ENCODE assay signal across 13 cellular contexts in the genomic region with DNA sequence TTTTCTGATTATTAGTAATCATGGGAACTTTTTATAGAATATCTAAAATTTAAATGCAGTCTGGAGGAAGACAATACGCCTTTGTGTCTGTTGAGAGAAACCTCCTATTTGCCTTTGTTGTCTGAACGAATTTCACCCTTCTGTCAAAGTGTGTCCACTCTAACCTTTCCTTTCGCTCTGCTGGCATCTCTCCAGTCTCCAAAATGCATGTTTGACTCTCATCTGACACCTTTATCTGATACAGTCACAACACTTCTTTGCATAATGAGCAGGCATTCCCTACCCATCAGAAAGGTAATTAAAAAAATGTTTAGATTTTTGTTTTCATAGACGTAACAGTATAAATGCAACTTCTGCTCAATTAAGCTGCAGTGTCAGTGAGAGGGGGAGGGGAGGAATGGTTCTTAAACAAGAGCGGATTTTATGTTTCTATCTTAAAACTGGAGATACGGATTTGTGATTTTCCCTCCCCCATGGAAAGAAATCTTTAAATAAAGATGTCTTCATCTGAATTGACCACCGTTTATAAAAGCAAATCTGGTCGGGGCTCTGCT.
DNase-seq lines count a peak whose midpoint lies in the region; ATAC-seq and TF ChIP-seq lines count a peak whose summit lies in the region.
"Had no signal": no experiment of that assay in that cellular context is flagged by ENCODE, and none has a peak within 500 bp of the region (broad histone marks: within the 10 kb centered on the region; RNA-seq: fewer than 3 reads in every experiment).

No MANE protein-coding gene starts in this region.

- H3K79me2 ChIP-seq in MM.1S (ENCODE audit: low read length) = no peaks in the 10 kb centered on the region

- no peak overlapping the region for H3K4me2 ChIP-seq in MM.1S (ENCODE audit: low read depth, low read length)

- H3K27me3 ChIP-seq in endocrine pancreas (ENCODE audit: control insufficient read depth, insufficient read depth, low read length) (no peaks in the 10 kb centered on the region), muscle layer of colon (ENCODE audit: control insufficient read depth in 1 of 2, insufficient read depth in 2 of 2, low read length in 2 of 2) (no peaks in the 10 kb centered on the region), thyroid gland (no peaks in the 10 kb centered on the region), MM.1S (replicated peaks; ENCODE audit: insufficient read depth, low read length) (no peaks in the 10 kb centered on the region)

- 18 to 20% methylated on average over 8 of the region's 8 CpGs for WGBS in thyroid gland, 2 donors

- H3K9me3 ChIP-seq in endocrine pancreas (ENCODE audit: control insufficient read depth, low read length) = no peaks in the 10 kb centered on the region
- H3K9me3 ChIP-seq in muscle layer of colon (ENCODE audit: low read length) = no peaks in the 10 kb centered on the region
- H3K9me3 ChIP-seq in thyroid gland = no peaks in the 10 kb centered on the region
- no peaks in the 10 kb centered on the region for H3K9me3 ChIP-seq in MM.1S (replicated peaks; ENCODE audit: insufficient read depth, low read length)

- ATAC-seq in GM19395 (IDR thresholded peaks at IDR 0.05; ENCODE audit: unreplicated experiment) = no peak
- ATAC-seq in GM18873 (IDR thresholded peaks at IDR 0.05; ENCODE audit: low FRiP score, unreplicated experiment) = no peak
- ATAC-seq: activated T-cell treated with anti-CD3 and anti-CD28 coated beads, Interleukin-2, amount 50 U/mL, for 4 hours had no signal

- peaks cover 17% of the 10 kb centered on the region for H3K4me1 ChIP-seq in endocrine pancreas (ENCODE audit: control insufficient read depth, insufficient read depth, low read length)
- no peaks in the 10 kb centered on the region for H3K4me1 ChIP-seq in muscle layer of colon (ENCODE audit: insufficient read depth, low read length)
- H3K4me1 ChIP-seq in thyroid gland = no peaks in the 10 kb centered on the region
- H3K4me1 ChIP-seq in MM.1S (ENCODE audit: low read length) = no peaks in the 10 kb centered on the region

- intact Hi-C loops in thyroid gland (cut with DNase I) = no loop called here

- peak overlapping the region; percentile 84 for H3K9ac ChIP-seq in endocrine pancreas (ENCODE audit: control insufficient read depth, insufficient read depth, low read length)
- H3K9ac ChIP-seq in muscle layer of colon (ENCODE audit: low read length) = peak overlapping the region; percentile 16
- H3K9ac ChIP-seq in MM.1S (ENCODE audit: low read length) = no peak overlapping the region

- H3K27ac ChIP-seq in muscle layer of colon (ENCODE audit: low read depth, low read length) (no peak overlapping the region), thyroid gland (no peak overlapping the region), MM.1S (ENCODE audit: low read length) (no peak overlapping the region)

- H4K20me1 ChIP-seq in MM.1S (ENCODE audit: insufficient read depth, low read length) = no peaks in the 10 kb centered on the region

- no peak for TF ChIP-seq CTCF in thyroid gland (IDR thresholded peaks at IDR 0.05)
- no peak for TF ChIP-seq CTCF in MM.1S (IDR thresholded peaks at IDR 0.05; ENCODE audit: low read length)

- H3K36me3 ChIP-seq in endocrine pancreas (ENCODE audit: control insufficient read depth, insufficient read depth, low read length) = no peaks in the 10 kb centered on the region
- no peaks in the 10 kb centered on the region for H3K36me3 ChIP-seq in muscle layer of colon (ENCODE audit: insufficient read depth, low read length)
- no peaks in the 10 kb centered on the region for H3K36me3 ChIP-seq in thyroid gland
- no peaks in the 10 kb centered on the region for H3K36me3 ChIP-seq in MM.1S (replicated peaks; ENCODE audit: insufficient read depth, low read length)

- TF ChIP-seq POLR2A in thyroid gland (IDR thresholded peaks at IDR 0.05) = no peak

- H3K9me2 ChIP-seq in MM.1S (replicated peaks; ENCODE audit: insufficient read depth, low read length) = no peaks in the 10 kb centered on the region

- H3K4me3 ChIP-seq in endocrine pancreas (ENCODE audit: control insufficient read depth, insufficient read depth, low read length) (peak overlapping the region; percentile 96), muscle layer of colon (ENCODE audit: low read depth in 1 of 2, low read length in 2 of 2) (peak overlapping the region; percentile 31 to 54), thyroid gland (replicated peaks in 1 of 3) (peak overlapping the region in 2 of 3 donors; percentile 25 to 56), MM.1S (ENCODE audit: low read length) (no peak overlapping the region)

- no peak overlapping the region for H2AFZ ChIP-seq in MM.1S (ENCODE audit: low read length)

- no peaks in the 10 kb centered on the region for H3F3A ChIP-seq in MM.1S (ENCODE audit: insufficient read depth, low read length)

- DNase-seq in NCI-H748 (lab: John Stamatoyannopoulos, UW; ENCODE audit: unreplicated experiment) (peak; percentile 23), NCI-H748 treated with DMSO at 0.1 percent for 48 hours (lab: John Stamatoyannopoulos, UW) (no peak), thyroid gland (peak in 1 of 2 donors; percentile 2), MM.1S (no peak)
- DNase-seq: ACHN; activated T-cell treated with anti-CD3 and anti-CD28 coated beads, Interleukin-2, amount 50 U/mL, for 4 hours; cerebellar nuclear complex; GDM1; HCEC 1CT had no signal
